8 cellular contexts compared by ENCODE assay signal in the genomic region with DNA sequence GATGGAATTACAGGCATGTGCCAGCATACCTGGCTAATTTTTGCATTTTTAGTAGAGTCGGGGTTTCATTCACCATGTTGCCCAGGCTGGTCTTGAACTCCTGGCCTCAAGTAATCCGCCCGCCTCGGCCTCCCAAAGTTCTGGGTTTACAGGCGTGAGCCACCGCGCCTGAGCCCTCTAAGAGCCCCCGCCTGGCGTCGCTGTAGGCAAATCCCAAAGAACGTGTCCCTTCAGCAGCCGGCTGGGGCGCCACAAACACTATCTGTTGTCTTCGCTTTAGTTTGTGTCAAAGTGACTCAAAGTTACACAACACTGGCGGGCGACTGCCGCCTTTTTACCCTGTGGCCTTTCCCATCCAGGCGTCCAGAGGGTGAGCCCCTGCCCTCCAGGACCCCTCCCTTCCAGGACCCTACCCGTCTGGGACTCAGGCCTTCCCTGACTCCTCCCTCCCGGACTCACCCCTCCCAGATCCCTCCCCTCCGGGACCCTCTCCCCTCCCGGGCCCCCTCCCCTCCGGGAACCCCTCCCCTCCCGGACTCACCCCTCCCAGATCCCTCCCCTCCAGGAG. TPM values are rescaled to one million over a fixed set of nuclear protein-coding genes. Genes with fewer than 3 reads are reported as not detected.
DNase-seq lines count a peak whose midpoint lies in the region; ATAC-seq and TF ChIP-seq lines count a peak whose summit lies in the region.

No MANE protein-coding gene starts in this region.

- peak overlapping the region; percentile 93 for H3K4me3 Mint-ChIP-seq in activated T-cell treated with anti-CD3 and anti-CD28 coated beads, Interleukin-2, amount 50 U/mL, for 4 hours

- CTCF ChIA-PET in PC-9 (lab: Charles Lee) = interaction anchor here (0.6 to 0.9 kb wide), 5 partner anchors 70 to 291 kb away, joined by 3 to 12 read pairs (median 5); a partner anchor contains a TSS

- TF ChIP-seq CTCF in PC-9 (conservative IDR thresholded peaks at IDR 0.05) (peak; percentile 74), esophagus squamous epithelium (IDR thresholded peaks at IDR 0.05) (peak; percentile 65 to 96 (median 88))

- H3K4me2 ChIP-seq in PC-9 = peak overlapping the region; percentile 82

- peak overlapping the region; percentile 61; the same call in 1 of the 2 replicates for H3K4me3 ChIP-seq in PC-9
- H3K4me3 ChIP-seq in esophagus squamous epithelium = peak overlapping the region; percentile 83 to 100 (median 92)
- peak overlapping the region; percentile 64 to 86 for H3K4me3 ChIP-seq in muscle layer of duodenum (ENCODE audit: low read depth in 1 of 2, low read length in 2 of 2)

- POLR2A ChIA-PET in PC-9 (lab: Charles Lee; ENCODE audit: unreplicated experiment) = no interaction called here

- 2 to 5% methylated on average over 11 to 20 of the region's 24 CpGs for WGBS in esophagus squamous epithelium, 2 donors

- peaks cover 58% of the 10 kb centered on the region for H3F3A ChIP-seq in PC-9 (ENCODE audit: insufficient read depth, low read depth)

- no peaks in the 10 kb centered on the region for H3K9me2 ChIP-seq in PC-9 (ENCODE audit: insufficient read depth)

- no peak overlapping the region for H2AFZ ChIP-seq in PC-9

- peak; percentile 38 for ATAC-seq in GM21619 (IDR thresholded peaks at IDR 0.05; ENCODE audit: unreplicated experiment)
- ATAC-seq in activated T-cell treated with anti-CD3 and anti-CD28 coated beads, Interleukin-2, amount 50 U/mL, for 4 hours = peak; percentile 58 to 60

- no TSS peak for BruUV-seq in PC-9 (replicated peaks; lab: Mats Ljungman, UMichigan)

- peaks cover 38% of the 10 kb centered on the region for H3K79me2 ChIP-seq in PC-9 (ENCODE audit: low read depth)

- DNase-seq in Caki2 (ENCODE audit: low read depth) (peak; percentile 91), KBM-7 (peak; percentile 94), PC-9 (peak; percentile 93 to 94), esophagus squamous epithelium (lab: John Stamatoyannopoulos, UW) (peak; percentile 65)
- peak; percentile 81 for DNase-seq in activated T-cell treated with anti-CD3 and anti-CD28 coated beads, Interleukin-2, amount 50 U/mL, for 4 hours
- DNase-seq in stimulated activated CD8-positive, alpha-beta memory T cell treated with anti-CD3 and anti-CD28 coated beads, Interleukin-7, amount 100 ng/mL, for 1 hour (ENCODE audit: low read depth in 2 of 2) = peak; percentile 63 to 64

- peaks cover 22% of the 10 kb centered on the region for H3K4me1 Mint-ChIP-seq in activated T-cell treated with anti-CD3 and anti-CD28 coated beads, Interleukin-2, amount 50 U/mL, for 4 hours (ENCODE audit: low read depth)

- H3K4me1 ChIP-seq in PC-9 (replicated peaks; ENCODE audit: insufficient read depth) (peaks cover 20% of the 10 kb centered on the region), esophagus squamous epithelium (peaks cover 31 to 56% (median 32%) of the 10 kb centered on the region in 3 donors), muscle layer of duodenum (ENCODE audit: control insufficient read depth in 1 of 2, insufficient read depth in 2 of 2, low read length in 2 of 2) (peaks cover 11 to 29% of the 10 kb centered on the region in 2 donors)

- no peaks in the 10 kb centered on the region for H3K27me3 Mint-ChIP-seq in activated T-cell treated with anti-CD3 and anti-CD28 coated beads, Interleukin-2, amount 50 U/mL, for 4 hours (ENCODE audit: low read depth)

- H3K36me3 Mint-ChIP-seq in activated T-cell treated with anti-CD3 and anti-CD28 coated beads, Interleukin-2, amount 50 U/mL, for 4 hours (ENCODE audit: insufficient read depth) = peaks cover 8% of the 10 kb centered on the region

- H3K27me3 ChIP-seq in PC-9 (ENCODE audit: insufficient read depth, low read depth) (no peaks in the 10 kb centered on the region), esophagus squamous epithelium (no peaks in the 10 kb centered on the region), muscle layer of duodenum (ENCODE audit: low read depth, low read length) (no peaks in the 10 kb centered on the region)

- H3K36me3 ChIP-seq in PC-9 (ENCODE audit: low read depth) = peaks cover 10% of the 10 kb centered on the region; the same call in 1 of the 2 replicates
- H3K36me3 ChIP-seq in esophagus squamous epithelium = peaks cover 14 to 48% (median 15%) of the 10 kb centered on the region in 3 donors
- H3K36me3 ChIP-seq in muscle layer of duodenum (ENCODE audit: control insufficient read depth in 1 of 2, insufficient read depth in 2 of 2, low read length in 2 of 2) = peaks cover 7 to 38% of the 10 kb centered on the region in 2 donors

- in situ Hi-C loops in Caki2 (cut with HindIII; ENCODE audit: low pct_unique_long_range_greater_than_20kb, low sequenced_read_pairs) = no loop called here
- in situ Hi-C loops in KBM-7 (cut with MboI; ENCODE audit: low pct_unique_long_range_greater_than_20kb, low sequenced_read_pairs) = no loop called here

- H3K27ac ChIP-seq in PC-9 (peak overlapping the region; percentile 82), esophagus squamous epithelium (peak overlapping the region; percentile 98 to 100 (median 99)), muscle layer of duodenum (ENCODE audit: low read length) (peak overlapping the region; percentile 92)

- no peaks in the 10 kb centered on the region for H3K9me3 ChIP-seq in PC-9 (ENCODE audit: insufficient read depth, low read depth)
- H3K9me3 ChIP-seq in esophagus squamous epithelium = no peaks in the 10 kb centered on the region
- no peaks in the 10 kb centered on the region for H3K9me3 ChIP-seq in muscle layer of duodenum (ENCODE audit: control insufficient read depth in 1 of 2, low read length in 2 of 2)

- peak in 2 of 4 donors; percentile 30 to 37 for TF ChIP-seq POLR2A in esophagus squamous epithelium (IDR thresholded peaks at IDR 0.05)

- peaks cover 36% of the 10 kb centered on the region for H4K20me1 ChIP-seq in PC-9 (ENCODE audit: insufficient read depth)

- no peaks in the 10 kb centered on the region for H3K9me3 Mint-ChIP-seq in activated T-cell treated with anti-CD3 and anti-CD28 coated beads, Interleukin-2, amount 50 U/mL, for 4 hours

- intact Hi-C loops in PC-9 (cut with micrococcal nuclease; ENCODE audit: unreplicated experiment) = loop anchor here (1.0 to 5.0 kb wide), 7 partner anchors 57 to 490 kb away; no protein-coding TSS in a partner anchor
- intact Hi-C loops in esophagus squamous epithelium (cut with DNase I) = loop anchor here (5.0 kb wide), 1 partner anchor 80 kb away; no protein-coding TSS in a partner anchor

RNA-seq across cellular contexts. Expression of a gene that starts 0.9 kb away (rescaled TPM):
- 213 and 243 TPM in 2 replicates for total RNA-seq in Caki2 (2014; rRNA removed; shearing (Covaris generic); ENCODE audit: low replicate concordance)
- total RNA-seq in PC-9 (2021) = 172 and 173 TPM in 2 replicates
- 100 to 1,000 TPM; 259 to 285 (median 274) TPM for total RNA-seq in activated T-cell treated with anti-CD3 and anti-CD28 coated beads, Interleukin-2, amount 50 U/mL, for 4 hours
- total RNA-seq in esophagus squamous epithelium = 100 to 1,000 TPM; 126 to 173 (median 133) TPM

Comparison
In these comparisons a context has a peak if more than half of its experiments do, and no peak if none do; other contexts are left out.
1. Peak in every context shown above with its lines: DNase-seq, ATAC-seq, H3K4me3 ChIP-seq and H3K27ac ChIP-seq.